Comparison of ENCODE assay signal across 25 cellular contexts in the genomic region with DNA sequence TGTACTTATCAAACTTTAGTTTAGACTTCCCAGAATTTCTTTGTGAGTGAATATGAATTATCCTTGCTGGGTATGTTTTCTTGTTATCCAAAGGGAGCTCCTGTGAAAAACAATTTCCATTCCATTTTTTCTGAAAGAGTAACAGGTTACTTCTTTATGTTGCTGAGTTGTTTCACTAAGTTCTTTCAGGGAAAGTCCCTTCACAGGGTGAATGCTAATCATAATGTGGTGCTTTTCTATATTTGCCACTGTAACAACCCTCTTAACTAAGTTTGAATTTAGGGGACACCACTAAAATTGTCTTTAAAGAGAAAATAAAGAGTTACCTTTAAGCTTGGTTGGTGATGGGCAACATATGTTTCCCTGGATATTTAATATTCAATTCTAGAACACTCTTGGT.
"Had no signal": no experiment of that assay in that cellular context is flagged by ENCODE, and none has a peak within 500 bp of the region (broad histone marks: within the 10 kb centered on the region; RNA-seq: fewer than 3 reads in every experiment).

No MANE protein-coding gene starts in this region.

- H3K4me3 ChIP-seq: ascending aorta, gastroesophageal sphincter, hepatocyte, mucosa of descending colon, right lobe of liver, suprapubic skin, tibial artery, upper lobe of right lung had no signal

- H3K4me1 ChIP-seq: ascending aorta, gastroesophageal sphincter, right lobe of liver, suprapubic skin, tibial artery, upper lobe of right lung had no signal

- H3K36me3 ChIP-seq: ascending aorta, gastroesophageal sphincter, neutrophil, right lobe of liver, suprapubic skin, tibial artery, upper lobe of right lung, WERI-Rb-1 had no signal

- H3K4me1 Mint-ChIP-seq: brain had no signal

- H3K27ac ChIP-seq: ascending aorta, gastroesophageal sphincter, hepatocyte, neutrophil, right lobe of liver, suprapubic skin, tibial artery, upper lobe of right lung, WERI-Rb-1 had no signal

- ATAC-seq: activated CD4-positive, CD25-positive, alpha-beta regulatory T cell treated with anti-CD3 and anti-CD28 coated beads, Interleukin-2, amount 50 U/mL, for 24 hours; activated CD8-positive, alpha-beta memory T cell treated with anti-CD3 and anti-CD28 coated beads, Interleukin-2, amount 10 ng/mL, durations not matched to agents 7 days and 5 days; gastroesophageal sphincter; left ventricle myocardium superior; mucosa of descending colon; right lobe of liver; upper lobe of right lung had no signal

- H3K9me3 Mint-ChIP-seq: activated CD4-positive, alpha-beta memory T cell treated with anti-CD3 and anti-CD28 coated beads, Interleukin-2, amount 10 ng/mL, durations not matched to agents 7 days and 5 days; activated CD4-positive, alpha-beta T cell treated with anti-CD3 and anti-CD28 coated beads, Interleukin-2, amount 10 ng/mL, durations not matched to agents 24 days and 14 days; activated naive CD4-positive, alpha-beta T cell treated with anti-CD3 and anti-CD28 coated beads, Interleukin-2, amount 10 ng/mL, durations not matched to agents 7 days and 5 days; nephron progenitor cell had no signal

- H3K9me3 ChIP-seq: ascending aorta, gastroesophageal sphincter, mucosa of descending colon, neutrophil, right lobe of liver, SK-N-SH, suprapubic skin, tibial artery, upper lobe of right lung had no signal

- H3K4me3 Mint-ChIP-seq: activated CD4-positive, alpha-beta memory T cell treated with anti-CD3 and anti-CD28 coated beads, Interleukin-2, amount 10 ng/mL, durations not matched to agents 7 days and 5 days; activated CD4-positive, alpha-beta T cell treated with anti-CD3 and anti-CD28 coated beads, Interleukin-2, amount 10 ng/mL, durations not matched to agents 24 days and 14 days; activated CD8-positive, alpha-beta memory T cell treated with anti-CD3 and anti-CD28 coated beads, Interleukin-2, amount 10 ng/mL, durations not matched to agents 7 days and 5 days; activated naive CD4-positive, alpha-beta T cell treated with anti-CD3 and anti-CD28 coated beads, Interleukin-2, amount 10 ng/mL, durations not matched to agents 7 days and 5 days; brain; nephron progenitor cell; T-helper 1 cell treated with Interleukin-12 subunit alpha and Interleukin-12 subunit beta and Interleukin-4 antibody, amounts not matched to agents 30 μg/mL and 1 μg/mL, for 36 hours had no signal

- DNase-seq: activated CD4-positive, alpha-beta memory T cell treated with anti-CD3 and anti-CD28 coated beads, Interleukin-2, amount 10 ng/mL, durations not matched to agents 7 days and 5 days; activated CD4-positive, alpha-beta T cell treated with anti-CD3 and anti-CD28 coated beads, Interleukin-2, amount 10 ng/mL, durations not matched to agents 24 days and 14 days; activated CD8-positive, alpha-beta memory T cell treated with anti-CD3 and anti-CD28 coated beads, Interleukin-2, amount 10 ng/mL, durations not matched to agents 7 days and 5 days; activated naive CD4-positive, alpha-beta T cell treated with anti-CD3 and anti-CD28 coated beads, Interleukin-2, amount 10 ng/mL, durations not matched to agents 7 days and 5 days; cortex of kidney; islet precursor cell; left ventricle myocardium superior; mucosa of descending colon; nephron progenitor cell; right lobe of liver; SK-N-SH; stimulated activated CD4-positive, alpha-beta T cell treated with anti-CD3 and anti-CD28 coated beads, Interleukin-2, amount 100 ng/mL, for 48 hours; SW 1271; T1000; tibial artery; upper lobe of right lung; WERI-Rb-1 had no signal

- H3K27me3 ChIP-seq: ascending aorta, gastroesophageal sphincter, hepatocyte, neutrophil, right lobe of liver, suprapubic skin, tibial artery, upper lobe of right lung had no signal

- H3K27me3 Mint-ChIP-seq: activated CD4-positive, alpha-beta memory T cell treated with anti-CD3 and anti-CD28 coated beads, Interleukin-2, amount 10 ng/mL, durations not matched to agents 7 days and 5 days; activated CD4-positive, alpha-beta T cell treated with anti-CD3 and anti-CD28 coated beads, Interleukin-2, amount 10 ng/mL, durations not matched to agents 24 days and 14 days; activated CD8-positive, alpha-beta memory T cell treated with anti-CD3 and anti-CD28 coated beads, Interleukin-2, amount 10 ng/mL, durations not matched to agents 7 days and 5 days; activated naive CD4-positive, alpha-beta T cell treated with anti-CD3 and anti-CD28 coated beads, Interleukin-2, amount 10 ng/mL, durations not matched to agents 7 days and 5 days had no signal

- H3K36me3 Mint-ChIP-seq: brain had no signal

- H3K27ac Mint-ChIP-seq: activated CD4-positive, alpha-beta memory T cell treated with anti-CD3 and anti-CD28 coated beads, Interleukin-2, amount 10 ng/mL, durations not matched to agents 7 days and 5 days; activated CD4-positive, alpha-beta T cell treated with anti-CD3 and anti-CD28 coated beads, Interleukin-2, amount 10 ng/mL, durations not matched to agents 24 days and 14 days; activated CD8-positive, alpha-beta memory T cell treated with anti-CD3 and anti-CD28 coated beads, Interleukin-2, amount 10 ng/mL, durations not matched to agents 7 days and 5 days; activated naive CD4-positive, alpha-beta T cell treated with anti-CD3 and anti-CD28 coated beads, Interleukin-2, amount 10 ng/mL, durations not matched to agents 7 days and 5 days; brain; nephron progenitor cell; T-helper 1 cell treated with Interleukin-12 subunit alpha and Interleukin-12 subunit beta and Interleukin-4 antibody, amounts not matched to agents 30 μg/mL and 1 μg/mL, for 36 hours had no signal
